ENCODE assay signal across 2 cellular contexts in the genomic region with DNA sequence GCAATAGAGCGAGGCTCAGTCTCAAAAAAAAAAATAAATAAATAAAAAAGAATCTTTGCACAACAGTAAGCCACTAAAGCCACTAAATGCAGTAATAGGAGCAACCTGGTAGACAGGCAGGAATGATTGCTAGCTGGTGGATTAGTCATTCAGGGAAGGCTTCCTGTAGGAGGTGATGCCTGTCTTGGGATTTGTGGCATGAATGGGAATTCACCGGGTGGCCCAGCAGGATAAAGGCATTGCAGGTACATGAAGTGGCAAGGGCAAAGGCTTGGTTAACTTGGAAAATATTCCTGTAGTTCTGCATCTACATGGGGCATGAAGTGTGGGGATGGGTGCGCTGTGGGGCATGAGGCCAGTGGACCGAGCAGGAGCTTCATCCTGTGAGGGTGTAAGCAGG.
TF ChIP-seq lines count a peak whose summit lies in the region.

No MANE protein-coding gene starts in this region.

TF ChIP-seq in HEK293, 187 proteins besides CTCF, POLR2A, EP300 and RAD21:
- 0 out of 2 replicates have a peak, but pooled peaks have one; percentile 24 for TF ChIP-seq ZFP3 (tag by site-specific recombination; IDR thresholded peaks at IDR 0.05; ENCODE audit: low read depth)
- TF ChIP-seq, protein P1, sequence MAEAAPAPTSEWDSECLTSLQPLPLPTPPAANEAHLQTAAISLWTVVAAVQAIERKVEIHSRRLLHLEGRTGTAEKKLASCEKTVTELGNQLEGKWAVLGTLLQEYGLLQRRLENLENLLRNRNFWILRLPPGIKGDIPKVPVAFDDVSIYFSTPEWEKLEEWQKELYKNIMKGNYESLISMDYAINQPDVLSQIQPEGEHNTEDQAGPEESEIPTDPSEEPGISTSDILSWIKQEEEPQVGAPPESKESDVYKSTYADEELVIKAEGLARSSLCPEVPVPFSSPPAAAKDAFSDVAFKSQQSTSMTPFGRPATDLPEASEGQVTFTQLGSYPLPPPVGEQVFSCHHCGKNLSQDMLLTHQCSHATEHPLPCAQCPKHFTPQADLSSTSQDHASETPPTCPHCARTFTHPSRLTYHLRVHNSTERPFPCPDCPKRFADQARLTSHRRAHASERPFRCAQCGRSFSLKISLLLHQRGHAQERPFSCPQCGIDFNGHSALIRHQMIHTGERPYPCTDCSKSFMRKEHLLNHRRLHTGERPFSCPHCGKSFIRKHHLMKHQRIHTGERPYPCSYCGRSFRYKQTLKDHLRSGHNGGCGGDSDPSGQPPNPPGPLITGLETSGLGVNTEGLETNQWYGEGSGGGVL (tag by site-specific recombination; IDR thresholded peaks at IDR 0.05) = no peak
- TF ChIP-seq ZNF654 (tag by site-specific recombination; IDR thresholded peaks at IDR 0.05; ENCODE audit: low read depth) = no peak

TF ChIP-seq in K562, 482 proteins besides CTCF, POLR2A, EP300 and RAD21 (continued from another document):
- TF ChIP-seq CBX5 (IDR thresholded peaks at IDR 0.05; ENCODE audit: borderline replicate concordance, low read depth) = no peak
- TF ChIP-seq ZNF75A (CRISPR knock-in tag; IDR thresholded peaks at IDR 0.05) = no peak
- TF ChIP-seq ZNF436 (CRISPR knock-in tag; IDR thresholded peaks at IDR 0.05) = peak; percentile 39; the same call in 1 of the 2 replicates
- no peak for TF ChIP-seq ILF3 (IDR thresholded peaks at IDR 0.05; ENCODE audit: borderline replicate concordance)
- peak; percentile 95 for TF ChIP-seq ZFP36 (IDR thresholded peaks at IDR 0.05; ENCODE audit: low read depth, low read length, partially characterized antibody)
- TF ChIP-seq, protein P2, sequence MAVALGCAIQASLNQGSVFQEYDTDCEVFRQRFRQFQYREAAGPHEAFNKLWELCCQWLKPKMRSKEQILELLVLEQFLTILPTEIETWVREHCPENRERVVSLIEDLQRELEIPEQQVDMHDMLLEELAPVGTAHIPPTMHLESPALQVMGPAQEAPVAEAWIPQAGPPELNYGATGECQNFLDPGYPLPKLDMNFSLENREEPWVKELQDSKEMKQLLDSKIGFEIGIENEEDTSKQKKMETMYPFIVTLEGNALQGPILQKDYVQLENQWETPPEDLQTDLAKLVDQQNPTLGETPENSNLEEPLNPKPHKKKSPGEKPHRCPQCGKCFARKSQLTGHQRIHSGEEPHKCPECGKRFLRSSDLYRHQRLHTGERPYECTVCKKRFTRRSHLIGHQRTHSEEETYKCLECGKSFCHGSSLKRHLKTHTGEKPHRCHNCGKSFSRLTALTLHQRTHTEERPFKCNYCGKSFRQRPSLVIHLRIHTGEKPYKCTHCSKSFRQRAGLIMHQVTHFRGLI (CRISPR knock-in tag; IDR thresholded peaks at IDR 0.05) = no peak
- TF ChIP-seq CCNT2 (IDR thresholded peaks at IDR 0.05; ENCODE audit: borderline replicate concordance, extremely low read depth, insufficient read length, low read depth, low read length) = no peak
- TF ChIP-seq BRCA1 (IDR thresholded peaks at IDR 0.05) = no peak
- no peak for TF ChIP-seq BRCA1 (CRISPR knock-in tag; IDR thresholded peaks at IDR 0.05)
- no peak for TF ChIP-seq NEUROD1 (IDR thresholded peaks at IDR 0.05; ENCODE audit: borderline replicate concordance, low read depth, low read length, partially characterized antibody)
- TF ChIP-seq, protein P3, sequence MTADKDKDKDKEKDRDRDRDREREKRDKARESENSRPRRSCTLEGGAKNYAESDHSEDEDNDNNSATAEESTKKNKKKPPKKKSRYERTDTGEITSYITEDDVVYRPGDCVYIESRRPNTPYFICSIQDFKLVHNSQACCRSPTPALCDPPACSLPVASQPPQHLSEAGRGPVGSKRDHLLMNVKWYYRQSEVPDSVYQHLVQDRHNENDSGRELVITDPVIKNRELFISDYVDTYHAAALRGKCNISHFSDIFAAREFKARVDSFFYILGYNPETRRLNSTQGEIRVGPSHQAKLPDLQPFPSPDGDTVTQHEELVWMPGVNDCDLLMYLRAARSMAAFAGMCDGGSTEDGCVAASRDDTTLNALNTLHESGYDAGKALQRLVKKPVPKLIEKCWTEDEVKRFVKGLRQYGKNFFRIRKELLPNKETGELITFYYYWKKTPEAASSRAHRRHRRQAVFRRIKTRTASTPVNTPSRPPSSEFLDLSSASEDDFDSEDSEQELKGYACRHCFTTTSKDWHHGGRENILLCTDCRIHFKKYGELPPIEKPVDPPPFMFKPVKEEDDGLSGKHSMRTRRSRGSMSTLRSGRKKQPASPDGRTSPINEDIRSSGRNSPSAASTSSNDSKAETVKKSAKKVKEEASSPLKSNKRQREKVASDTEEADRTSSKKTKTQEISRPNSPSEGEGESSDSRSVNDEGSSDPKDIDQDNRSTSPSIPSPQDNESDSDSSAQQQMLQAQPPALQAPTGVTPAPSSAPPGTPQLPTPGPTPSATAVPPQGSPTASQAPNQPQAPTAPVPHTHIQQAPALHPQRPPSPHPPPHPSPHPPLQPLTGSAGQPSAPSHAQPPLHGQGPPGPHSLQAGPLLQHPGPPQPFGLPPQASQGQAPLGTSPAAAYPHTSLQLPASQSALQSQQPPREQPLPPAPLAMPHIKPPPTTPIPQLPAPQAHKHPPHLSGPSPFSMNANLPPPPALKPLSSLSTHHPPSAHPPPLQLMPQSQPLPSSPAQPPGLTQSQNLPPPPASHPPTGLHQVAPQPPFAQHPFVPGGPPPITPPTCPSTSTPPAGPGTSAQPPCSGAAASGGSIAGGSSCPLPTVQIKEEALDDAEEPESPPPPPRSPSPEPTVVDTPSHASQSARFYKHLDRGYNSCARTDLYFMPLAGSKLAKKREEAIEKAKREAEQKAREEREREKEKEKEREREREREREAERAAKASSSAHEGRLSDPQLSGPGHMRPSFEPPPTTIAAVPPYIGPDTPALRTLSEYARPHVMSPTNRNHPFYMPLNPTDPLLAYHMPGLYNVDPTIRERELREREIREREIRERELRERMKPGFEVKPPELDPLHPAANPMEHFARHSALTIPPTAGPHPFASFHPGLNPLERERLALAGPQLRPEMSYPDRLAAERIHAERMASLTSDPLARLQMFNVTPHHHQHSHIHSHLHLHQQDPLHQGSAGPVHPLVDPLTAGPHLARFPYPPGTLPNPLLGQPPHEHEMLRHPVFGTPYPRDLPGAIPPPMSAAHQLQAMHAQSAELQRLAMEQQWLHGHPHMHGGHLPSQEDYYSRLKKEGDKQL (CRISPR knock-in tag; IDR thresholded peaks at IDR 0.05; ENCODE audit: borderline replicate concordance) = no peak
- no peak for TF ChIP-seq MCM2 (IDR thresholded peaks at IDR 0.05; ENCODE audit: low read depth)
- no peak for TF ChIP-seq EHMT2 (IDR thresholded peaks at IDR 0.05)
TF ChIP-seq in K562: peak in this region for 2.
